ENCODE assay signal across 1 cellular context in the genomic region with DNA sequence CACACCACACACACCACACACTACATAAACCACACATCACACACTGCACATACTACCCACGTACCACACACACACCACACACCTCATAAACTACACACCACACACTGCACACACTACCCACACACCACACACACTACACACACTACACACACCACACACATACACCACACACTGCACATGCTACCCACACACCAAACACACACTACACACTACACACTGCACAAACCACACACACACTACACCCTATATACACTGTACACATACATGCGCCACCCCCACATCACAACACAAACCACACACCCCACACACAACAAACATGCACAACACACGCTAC.
TF ChIP-seq lines count a peak whose summit lies in the region.

No MANE protein-coding gene starts in this region.

TF ChIP-seq in HepG2, 621 proteins besides CTCF, POLR2A, EP300 and RAD21:
- TF ChIP-seq, protein P1, sequence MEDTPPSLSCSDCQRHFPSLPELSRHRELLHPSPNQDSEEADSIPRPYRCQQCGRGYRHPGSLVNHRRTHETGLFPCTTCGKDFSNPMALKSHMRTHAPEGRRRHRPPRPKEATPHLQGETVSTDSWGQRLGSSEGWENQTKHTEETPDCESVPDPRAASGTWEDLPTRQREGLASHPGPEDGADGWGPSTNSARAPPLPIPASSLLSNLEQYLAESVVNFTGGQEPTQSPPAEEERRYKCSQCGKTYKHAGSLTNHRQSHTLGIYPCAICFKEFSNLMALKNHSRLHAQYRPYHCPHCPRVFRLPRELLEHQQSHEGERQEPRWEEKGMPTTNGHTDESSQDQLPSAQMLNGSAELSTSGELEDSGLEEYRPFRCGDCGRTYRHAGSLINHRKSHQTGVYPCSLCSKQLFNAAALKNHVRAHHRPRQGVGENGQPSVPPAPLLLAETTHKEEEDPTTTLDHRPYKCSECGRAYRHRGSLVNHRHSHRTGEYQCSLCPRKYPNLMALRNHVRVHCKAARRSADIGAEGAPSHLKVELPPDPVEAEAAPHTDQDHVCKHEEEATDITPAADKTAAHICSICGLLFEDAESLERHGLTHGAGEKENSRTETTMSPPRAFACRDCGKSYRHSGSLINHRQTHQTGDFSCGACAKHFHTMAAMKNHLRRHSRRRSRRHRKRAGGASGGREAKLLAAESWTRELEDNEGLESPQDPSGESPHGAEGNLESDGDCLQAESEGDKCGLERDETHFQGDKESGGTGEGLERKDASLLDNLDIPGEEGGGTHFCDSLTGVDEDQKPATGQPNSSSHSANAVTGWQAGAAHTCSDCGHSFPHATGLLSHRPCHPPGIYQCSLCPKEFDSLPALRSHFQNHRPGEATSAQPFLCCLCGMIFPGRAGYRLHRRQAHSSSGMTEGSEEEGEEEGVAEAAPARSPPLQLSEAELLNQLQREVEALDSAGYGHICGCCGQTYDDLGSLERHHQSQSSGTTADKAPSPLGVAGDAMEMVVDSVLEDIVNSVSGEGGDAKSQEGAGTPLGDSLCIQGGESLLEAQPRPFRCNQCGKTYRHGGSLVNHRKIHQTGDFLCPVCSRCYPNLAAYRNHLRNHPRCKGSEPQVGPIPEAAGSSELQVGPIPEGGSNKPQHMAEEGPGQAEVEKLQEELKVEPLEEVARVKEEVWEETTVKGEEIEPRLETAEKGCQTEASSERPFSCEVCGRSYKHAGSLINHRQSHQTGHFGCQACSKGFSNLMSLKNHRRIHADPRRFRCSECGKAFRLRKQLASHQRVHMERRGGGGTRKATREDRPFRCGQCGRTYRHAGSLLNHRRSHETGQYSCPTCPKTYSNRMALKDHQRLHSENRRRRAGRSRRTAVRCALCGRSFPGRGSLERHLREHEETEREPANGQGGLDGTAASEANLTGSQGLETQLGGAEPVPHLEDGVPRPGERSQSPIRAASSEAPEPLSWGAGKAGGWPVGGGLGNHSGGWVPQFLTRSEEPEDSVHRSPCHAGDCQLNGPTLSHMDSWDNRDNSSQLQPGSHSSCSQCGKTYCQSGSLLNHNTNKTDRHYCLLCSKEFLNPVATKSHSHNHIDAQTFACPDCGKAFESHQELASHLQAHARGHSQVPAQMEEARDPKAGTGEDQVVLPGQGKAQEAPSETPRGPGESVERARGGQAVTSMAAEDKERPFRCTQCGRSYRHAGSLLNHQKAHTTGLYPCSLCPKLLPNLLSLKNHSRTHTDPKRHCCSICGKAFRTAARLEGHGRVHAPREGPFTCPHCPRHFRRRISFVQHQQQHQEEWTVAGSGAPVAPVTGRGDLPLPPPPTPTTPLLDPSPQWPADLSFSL (CRISPR knock-in tag; IDR thresholded peaks at IDR 0.05): peak; percentile 87; the same call in 1 of the 2 replicates
- TF ChIP-seq ZNF737 (CRISPR knock-in tag; IDR thresholded peaks at IDR 0.05; ENCODE audit: borderline replicate concordance): no peak
- TF ChIP-seq, protein P2, sequence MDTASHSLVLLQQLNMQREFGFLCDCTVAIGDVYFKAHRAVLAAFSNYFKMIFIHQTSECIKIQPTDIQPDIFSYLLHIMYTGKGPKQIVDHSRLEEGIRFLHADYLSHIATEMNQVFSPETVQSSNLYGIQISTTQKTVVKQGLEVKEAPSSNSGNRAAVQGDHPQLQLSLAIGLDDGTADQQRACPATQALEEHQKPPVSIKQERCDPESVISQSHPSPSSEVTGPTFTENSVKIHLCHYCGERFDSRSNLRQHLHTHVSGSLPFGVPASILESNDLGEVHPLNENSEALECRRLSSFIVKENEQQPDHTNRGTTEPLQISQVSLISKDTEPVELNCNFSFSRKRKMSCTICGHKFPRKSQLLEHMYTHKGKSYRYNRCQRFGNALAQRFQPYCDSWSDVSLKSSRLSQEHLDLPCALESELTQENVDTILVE (CRISPR knock-in tag; IDR thresholded peaks at IDR 0.05): no peak
- no peak for TF ChIP-seq CEBPB (IDR thresholded peaks at IDR 0.05; ENCODE audit: borderline replicate concordance, low read depth, low read length)
- TF ChIP-seq, protein P3, sequence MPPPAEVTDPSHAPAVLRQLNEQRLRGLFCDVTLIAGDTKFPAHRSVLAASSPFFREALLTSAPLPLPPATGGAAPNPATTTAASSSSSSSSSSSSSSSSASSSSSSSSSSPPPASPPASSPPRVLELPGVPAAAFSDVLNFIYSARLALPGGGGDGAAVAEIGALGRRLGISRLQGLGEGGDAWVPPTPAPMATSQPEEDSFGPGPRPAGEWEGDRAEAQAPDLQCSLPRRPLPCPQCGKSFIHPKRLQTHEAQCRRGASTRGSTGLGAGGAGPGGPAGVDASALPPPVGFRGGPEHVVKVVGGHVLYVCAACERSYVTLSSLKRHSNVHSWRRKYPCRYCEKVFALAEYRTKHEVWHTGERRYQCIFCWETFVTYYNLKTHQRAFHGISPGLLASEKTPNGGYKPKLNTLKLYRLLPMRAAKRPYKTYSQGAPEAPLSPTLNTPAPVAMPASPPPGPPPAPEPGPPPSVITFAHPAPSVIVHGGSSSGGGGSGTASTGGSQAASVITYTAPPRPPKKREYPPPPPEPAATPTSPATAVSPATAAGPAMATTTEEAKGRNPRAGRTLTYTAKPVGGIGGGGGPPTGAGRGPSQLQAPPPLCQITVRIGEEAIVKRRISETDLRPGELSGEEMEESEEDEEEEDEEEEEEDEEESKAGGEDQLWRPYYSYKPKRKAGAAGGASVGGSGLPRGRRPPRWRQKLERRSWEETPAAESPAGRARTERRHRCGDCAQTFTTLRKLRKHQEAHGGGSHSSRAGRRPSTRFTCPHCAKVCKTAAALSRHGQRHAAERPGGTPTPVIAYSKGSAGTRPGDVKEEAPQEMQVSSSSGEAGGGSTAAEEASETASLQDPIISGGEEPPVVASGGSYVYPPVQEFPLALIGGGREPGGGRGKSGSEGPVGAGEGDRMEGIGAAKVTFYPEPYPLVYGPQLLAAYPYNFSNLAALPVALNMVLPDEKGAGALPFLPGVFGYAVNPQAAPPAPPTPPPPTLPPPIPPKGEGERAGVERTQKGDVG (CRISPR knock-in tag; IDR thresholded peaks at IDR 0.05; ENCODE audit: borderline replicate concordance): no peak
- no peak for TF ChIP-seq ZNF878 (CRISPR knock-in tag; IDR thresholded peaks at IDR 0.05)
- no peak for TF ChIP-seq FOXO1 (CRISPR knock-in tag; IDR thresholded peaks at IDR 0.05)
- no peak for TF ChIP-seq AHR (CRISPR knock-in tag; IDR thresholded peaks at IDR 0.05)
